In the genomic region with DNA sequence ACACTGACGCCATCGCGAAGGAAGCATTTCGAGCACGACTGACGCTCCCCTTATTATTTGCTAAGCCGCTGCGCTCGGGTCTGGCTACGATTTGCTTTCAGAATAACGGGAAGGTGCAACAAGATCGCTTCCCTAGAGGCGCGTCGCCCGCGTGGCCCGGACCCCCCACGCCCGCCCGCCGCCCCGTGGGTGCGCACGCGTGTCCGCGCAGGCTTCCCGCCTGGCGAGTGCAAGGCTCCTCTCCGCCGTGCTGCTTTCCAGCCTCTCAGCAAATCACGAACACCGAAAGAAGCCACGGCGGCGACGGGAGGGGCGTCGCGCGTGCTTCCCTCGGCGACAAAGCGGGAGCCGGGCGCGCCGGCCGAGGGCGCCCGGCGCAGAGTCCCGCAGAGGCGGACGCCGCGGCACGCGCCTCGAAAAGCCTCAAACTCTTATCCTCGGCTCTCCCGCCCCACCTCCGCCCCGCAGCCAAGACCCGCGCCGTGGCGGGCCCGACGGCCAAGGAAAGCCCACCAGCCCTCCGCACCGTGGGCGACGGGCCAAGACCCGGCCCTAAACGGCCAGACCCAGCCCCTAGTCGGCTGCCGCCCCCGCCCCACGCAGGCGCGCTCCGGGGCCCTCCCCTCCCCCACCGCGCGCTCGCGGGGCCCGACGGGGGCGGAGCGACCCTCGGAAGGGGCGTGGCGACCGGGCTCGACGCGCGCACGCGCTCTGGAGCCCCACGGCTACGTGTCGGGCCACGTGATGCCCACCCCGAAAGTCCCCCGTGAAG, we compare ENCODE assay signal across 8 cellular contexts. TPM values are rescaled to one million over a fixed set of nuclear protein-coding genes. Genes with fewer than 3 reads are reported as not detected.
DNase-seq lines count a peak whose midpoint lies in the region; ATAC-seq and TF ChIP-seq lines count a peak whose summit lies in the region.

No MANE protein-coding gene starts in this region.

- no peaks in the 10 kb centered on the region for H3K9me2 ChIP-seq in SU-DHL-6 (replicated peaks; ENCODE audit: insufficient read depth, low read length)

- H3K4me1 Mint-ChIP-seq in activated naive CD8-positive, alpha-beta T cell treated with anti-CD3 and anti-CD28 coated beads, Interleukin-2, amount 50 U/mL, for 24 hours: peaks cover 31% of the 10 kb centered on the region

- WGBS in thyroid gland, 2 donors: 1% methylated on average over 37 to 57 of the region's 109 CpGs

- H3K4me3 ChIP-seq in SU-DHL-6 (ENCODE audit: insufficient read depth, low read length, poor library complexity, severe bottlenecking) (peak overlapping the region; percentile 79), cardiac muscle cell (peak overlapping the region; percentile 75), parathyroid adenoma (ENCODE audit: low read depth, low read length) (peak overlapping the region; percentile 70), thyroid gland (replicated peaks in 1 of 3) (peak overlapping the region; percentile 68 to 98 (median 88))

- H3K27me3 Mint-ChIP-seq in activated naive CD8-positive, alpha-beta T cell treated with anti-CD3 and anti-CD28 coated beads, Interleukin-2, amount 50 U/mL, for 24 hours: peaks cover 3% of the 10 kb centered on the region

- peaks cover 13% of the 10 kb centered on the region for H4K20me1 ChIP-seq in SU-DHL-6 (ENCODE audit: low read depth, low read length)

- H3K27me3 ChIP-seq in SU-DHL-6 (ENCODE audit: low read length) (no peaks in the 10 kb centered on the region), cardiac muscle cell (no peaks in the 10 kb centered on the region), parathyroid adenoma (ENCODE audit: control insufficient read depth, insufficient read depth, low read length) (no peaks in the 10 kb centered on the region), thyroid gland (no peaks in the 10 kb centered on the region)

- TF ChIP-seq POLR2A in thyroid gland (IDR thresholded peaks at IDR 0.05): peak; percentile 3 to 84

- no peak for TF ChIP-seq RAD21 in Ishikawa (IDR thresholded peaks at IDR 0.05; ENCODE audit: low read depth)

- DNase-seq in ELF-1 (ENCODE audit: low read depth, low spot score) (peak; percentile 82), cardiac muscle cell (ENCODE audit: low read depth in 1 of 2, low spot score in 1 of 2) (peak; percentile 95 to 96), thyroid gland (peak; percentile 83 to 84)
- DNase-seq in activated naive CD8-positive, alpha-beta T cell treated with anti-CD3 and anti-CD28 coated beads, Interleukin-2, amount 50 U/mL, for 24 hours: peak; percentile 91

- H3K9me3 ChIP-seq in SU-DHL-6 (ENCODE audit: insufficient read depth, low read length): no peaks in the 10 kb centered on the region
- H3K9me3 ChIP-seq in cardiac muscle cell (ENCODE audit: low read depth): no peaks in the 10 kb centered on the region
- H3K9me3 ChIP-seq in parathyroid adenoma (ENCODE audit: control insufficient read depth, low read length): no peaks in the 10 kb centered on the region
- no peaks in the 10 kb centered on the region for H3K9me3 ChIP-seq in thyroid gland

- H3K36me3 ChIP-seq in SU-DHL-6 (ENCODE audit: low read length) (no peaks in the 10 kb centered on the region), cardiac muscle cell (peaks cover 4% of the 10 kb centered on the region), parathyroid adenoma (ENCODE audit: control insufficient read depth, insufficient read depth, low read length) (no peaks in the 10 kb centered on the region), thyroid gland (no peaks in the 10 kb centered on the region)

- H3K79me2 ChIP-seq in SU-DHL-6 (ENCODE audit: insufficient read depth, low read length): peaks cover 29% of the 10 kb centered on the region
- H3K79me2 ChIP-seq in parathyroid adenoma: peaks cover 9% of the 10 kb centered on the region

- no peaks in the 10 kb centered on the region for H3K36me3 Mint-ChIP-seq in activated naive CD8-positive, alpha-beta T cell treated with anti-CD3 and anti-CD28 coated beads, Interleukin-2, amount 50 U/mL, for 24 hours (ENCODE audit: low read depth)

- H3K4me1 ChIP-seq in cardiac muscle cell (ENCODE audit: low read depth) (peaks cover 4% of the 10 kb centered on the region), parathyroid adenoma (peaks cover 11% of the 10 kb centered on the region), thyroid gland (peaks cover 8 to 22% of the 10 kb centered on the region in 2 donors)

- peaks cover 18% of the 10 kb centered on the region for H3F3A ChIP-seq in SU-DHL-6 (ENCODE audit: insufficient read depth)

- TF ChIP-seq CTCF in SU-DHL-6 (IDR thresholded peaks at IDR 0.05; ENCODE audit: insufficient read depth, low read length, poor library complexity, severe bottlenecking): no peak
- TF ChIP-seq CTCF in cardiac muscle cell (IDR thresholded peaks at IDR 0.05; ENCODE audit: low read depth, low read length): no peak
- no peak for TF ChIP-seq CTCF in parathyroid adenoma (IDR thresholded peaks at IDR 0.05)
- no peak for TF ChIP-seq CTCF in thyroid gland (IDR thresholded peaks at IDR 0.05)

- intact Hi-C loops in thyroid gland (cut with DNase I): no loop called here

- ATAC-seq in GM21576 (IDR thresholded peaks at IDR 0.05; ENCODE audit: unreplicated experiment): peak; percentile 49
- ATAC-seq in activated naive CD8-positive, alpha-beta T cell treated with anti-CD3 and anti-CD28 coated beads, Interleukin-2, amount 50 U/mL, for 24 hours: peak; percentile 56

- H3K4me2 ChIP-seq in SU-DHL-6 (ENCODE audit: low read depth, low read length, poor library complexity, severe bottlenecking) (peak overlapping the region; percentile 57), parathyroid adenoma (ENCODE audit: low read length) (peak overlapping the region; percentile 74)

- no peak for TF ChIP-seq EP300 in Ishikawa (IDR thresholded peaks at IDR 0.05; ENCODE audit: borderline replicate concordance)

- peak overlapping the region; percentile 82 for H3K27ac ChIP-seq in SU-DHL-6 (ENCODE audit: low read depth, low read length)
- peak overlapping the region; percentile 99 for H3K27ac ChIP-seq in cardiac muscle cell
- peak overlapping the region; percentile 83 for H3K27ac ChIP-seq in parathyroid adenoma
- H3K27ac ChIP-seq in thyroid gland: peak overlapping the region; percentile 98 to 99 (median 99)

- peak overlapping the region; percentile 83 for H3K27ac Mint-ChIP-seq in activated naive CD8-positive, alpha-beta T cell treated with anti-CD3 and anti-CD28 coated beads, Interleukin-2, amount 50 U/mL, for 24 hours

- H3K4me3 Mint-ChIP-seq in activated naive CD8-positive, alpha-beta T cell treated with anti-CD3 and anti-CD28 coated beads, Interleukin-2, amount 50 U/mL, for 24 hours: peak overlapping the region; percentile 87

- H2AFZ ChIP-seq in SU-DHL-6 (ENCODE audit: low read depth, low read length, severe bottlenecking): peak overlapping the region; percentile 93
- peak overlapping the region; percentile 90 for H2AFZ ChIP-seq in parathyroid adenoma

- no peaks in the 10 kb centered on the region for H3K9me3 Mint-ChIP-seq in activated naive CD8-positive, alpha-beta T cell treated with anti-CD3 and anti-CD28 coated beads, Interleukin-2, amount 50 U/mL, for 24 hours

- H3K9ac ChIP-seq in SU-DHL-6 (ENCODE audit: low read length) (peak overlapping the region; percentile 75), parathyroid adenoma (peak overlapping the region; percentile 6)

TF ChIP-seq in Ishikawa, 13 proteins besides CTCF, POLR2A, EP300 and RAD21:
- TF ChIP-seq YY1 (IDR thresholded peaks at IDR 0.05; ENCODE audit: low read depth) (no peak), ZBTB7A (IDR thresholded peaks at IDR 0.05; ENCODE audit: low read depth) (peak; percentile 70; the same call in 1 of the 2 replicates), EGR1 (IDR thresholded peaks at IDR 0.05) (peak; percentile 71), CEBPB (IDR thresholded peaks at IDR 0.05) (no peak), TAF1 (IDR thresholded peaks at IDR 0.05; ENCODE audit: low read depth) (peak; percentile 42; the same call in 1 of the 2 replicates)
- TF ChIP-seq, protein P1, sequence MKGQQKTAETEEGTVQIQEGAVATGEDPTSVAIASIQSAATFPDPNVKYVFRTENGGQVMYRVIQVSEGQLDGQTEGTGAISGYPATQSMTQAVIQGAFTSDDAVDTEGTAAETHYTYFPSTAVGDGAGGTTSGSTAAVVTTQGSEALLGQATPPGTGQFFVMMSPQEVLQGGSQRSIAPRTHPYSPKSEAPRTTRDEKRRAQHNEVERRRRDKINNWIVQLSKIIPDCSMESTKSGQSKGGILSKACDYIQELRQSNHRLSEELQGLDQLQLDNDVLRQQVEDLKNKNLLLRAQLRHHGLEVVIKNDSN (IDR thresholded peaks at IDR 0.05): peak; percentile 97
- TF ChIP-seq, protein P2, sequence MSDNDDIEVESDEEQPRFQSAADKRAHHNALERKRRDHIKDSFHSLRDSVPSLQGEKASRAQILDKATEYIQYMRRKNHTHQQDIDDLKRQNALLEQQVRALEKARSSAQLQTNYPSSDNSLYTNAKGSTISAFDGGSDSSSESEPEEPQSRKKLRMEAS (IDR thresholded peaks at IDR 0.05): peak; percentile 84

RNA-seq across cellular contexts. Expression of a gene that starts 1.0 kb away (rescaled TPM):
- total RNA-seq in cardiac muscle cell (217 and 503 TPM in 2 replicates), thyroid gland (100 to 1,000 TPM in 2 of 4 donors, 10 to 100 TPM in 2; 90.3 to 134 (median 101) TPM)
- 148 and 289 TPM in 2 replicates for polyA plus RNA-seq in cardiac muscle cell

Comparison
In these comparisons a context has a peak if more than half of its experiments do, and no peak if none do; other contexts are left out.
1. Peak in every context shown above with its lines: DNase-seq, ATAC-seq, H3K4me3 ChIP-seq and H3K27ac ChIP-seq.